In genomic region chr3:30263238-30263920, GRCh38 we compare ENCODE assay signal across 19 cellular contexts.
DNase-seq lines count a peak whose midpoint lies in the region; ATAC-seq and TF ChIP-seq lines count a peak whose summit lies in the region.
"Had no signal": no experiment of that assay in that cellular context is flagged by ENCODE, and none has a peak within 500 bp of the region (broad histone marks: within the 10 kb centered on the region; RNA-seq: fewer than 3 reads in every experiment).

No MANE protein-coding gene starts in this region.

- no peak overlapping the region for H3K4me3 Mint-ChIP-seq in T-helper 1 cell treated with Interleukin-12 subunit alpha and Interleukin-12 subunit beta and Interleukin-4 antibody, amounts not matched to agents 30 μg/mL and 1 μg/mL, for 36 hours
- no peak overlapping the region for H3K4me3 Mint-ChIP-seq in activated T-helper 17 cell treated with anti-CD3 and anti-CD28 coated beads, Interleukin-2, amount 50 U/mL, for 72 hours
- H3K4me3 Mint-ChIP-seq: dendritic cell treated with granulocyte-macrophage colony-stimulating factor and Interleukin-4, amounts not matched to agents 40 ng/mL and 50 ng/mL, for 4 days had no signal

- peaks cover 13% of the 10 kb centered on the region for H3K4me1 Mint-ChIP-seq in T-helper 1 cell treated with Interleukin-12 subunit alpha and Interleukin-12 subunit beta and Interleukin-4 antibody, amounts not matched to agents 30 μg/mL and 1 μg/mL, for 36 hours (ENCODE audit: low read depth)
- no peaks in the 10 kb centered on the region for H3K4me1 Mint-ChIP-seq in activated T-helper 17 cell treated with anti-CD3 and anti-CD28 coated beads, Interleukin-2, amount 50 U/mL, for 72 hours

- no peaks in the 10 kb centered on the region for H3K27me3 Mint-ChIP-seq in T-helper 1 cell treated with Interleukin-12 subunit alpha and Interleukin-12 subunit beta and Interleukin-4 antibody, amounts not matched to agents 30 μg/mL and 1 μg/mL, for 36 hours (ENCODE audit: low read depth)
- no peaks in the 10 kb centered on the region for H3K27me3 Mint-ChIP-seq in activated T-helper 17 cell treated with anti-CD3 and anti-CD28 coated beads, Interleukin-2, amount 50 U/mL, for 72 hours
- H3K27me3 Mint-ChIP-seq: IgD-negative memory B cell had no signal

- RAD21 ChIA-PET in HCT116 (lab: Charles Lee; ENCODE audit: low non-redundant PET in 1 of 2, low total read pairs in 2 of 2, uncharacterized antibody in 2 of 2, unreplicated experiment in 2 of 2) = no interaction called here

- no peak for TF ChIP-seq POLR2A in HCT116 (IDR thresholded peaks at IDR 0.05; ENCODE audit: borderline replicate concordance, extremely low read depth, insufficient read depth, insufficient read length)

- no peaks in the 10 kb centered on the region for H3K79me2 ChIP-seq in HCT116 (ENCODE audit: insufficient read depth, low read length)

- no peaks in the 10 kb centered on the region for H4K20me1 ChIP-seq in HCT116 (ENCODE audit: insufficient read depth)

- H3K9me3 ChIP-seq in HCT116 (ENCODE audit: control insufficient read depth in 1 of 2, insufficient read depth in 1 of 2, low read depth in 1 of 2, low read length in 2 of 2) = no peaks in the 10 kb centered on the region
- H3K9me3 ChIP-seq: breast epithelium, HAP-1, upper lobe of left lung had no signal

- peaks cover 5% of the 10 kb centered on the region for H3K36me3 Mint-ChIP-seq in T-helper 1 cell treated with Interleukin-12 subunit alpha and Interleukin-12 subunit beta and Interleukin-4 antibody, amounts not matched to agents 30 μg/mL and 1 μg/mL, for 36 hours (ENCODE audit: low read depth)
- no peaks in the 10 kb centered on the region for H3K36me3 Mint-ChIP-seq in activated T-helper 17 cell treated with anti-CD3 and anti-CD28 coated beads, Interleukin-2, amount 50 U/mL, for 72 hours (ENCODE audit: low read depth)
- H3K36me3 Mint-ChIP-seq: IgD-negative memory B cell had no signal

- no peak for TF ChIP-seq CTCF in HCT116 (IDR thresholded peaks at IDR 0.05 in 2 of 3, conservative IDR thresholded peaks at IDR 0.05 in 1 of 3; ENCODE audit: borderline replicate concordance in 1 of 3, insufficient read depth in 1 of 3, low read depth in 2 of 3, low read length in 2 of 3)

- no peak overlapping the region for H3K27ac ChIP-seq in HCT116 (ENCODE audit: low read depth, low read length)
- H3K27ac ChIP-seq: breast epithelium, HL-60, upper lobe of left lung had no signal

- no peak overlapping the region for H3K4me2 ChIP-seq in HCT116 (ENCODE audit: low read length)

- no peaks in the 10 kb centered on the region for H3K9me2 ChIP-seq in HCT116 (ENCODE audit: insufficient read depth)

- peaks cover 23% of the 10 kb centered on the region for H3K9me3 Mint-ChIP-seq in T-helper 1 cell treated with Interleukin-12 subunit alpha and Interleukin-12 subunit beta and Interleukin-4 antibody, amounts not matched to agents 30 μg/mL and 1 μg/mL, for 36 hours
- H3K9me3 Mint-ChIP-seq in activated T-helper 17 cell treated with anti-CD3 and anti-CD28 coated beads, Interleukin-2, amount 50 U/mL, for 72 hours = no peaks in the 10 kb centered on the region

- CTCF ChIA-PET in HCT116 (lab: Charles Lee) = interaction anchor here (1.1 kb wide), 1 partner anchor 431 kb away, joined by 4 read pairs; no protein-coding TSS in a partner anchor

- peak overlapping the region; percentile 26 for H2AFZ ChIP-seq in HCT116 (ENCODE audit: low read depth, low read length, poor library complexity, severe bottlenecking)

- no peaks in the 10 kb centered on the region for H3K27me3 ChIP-seq in HCT116 (ENCODE audit: insufficient read depth, low read length)
- H3K27me3 ChIP-seq: breast epithelium, upper lobe of left lung had no signal

- no peak for DNase-seq in T-helper 1 cell
- no peak for DNase-seq in HCT116 (ENCODE audit: low read depth, low spot score)
- DNase-seq in sciatic nerve (ENCODE audit: low spot score) = no peak
- DNase-seq in cerebellar cortex (ENCODE audit: low spot score) = no peak
- DNase-seq in 8988T = no peak
- DNase-seq: C1 segment of cervical spinal cord; GDM1; NCI-H187; NCI-H226; stimulated activated CD4-positive, alpha-beta T cell treated with anti-CD3 and anti-CD28 coated beads, Interleukin-1b, Interleukin-23, amount 100 ng/mL, for 48 hours; upper lobe of left lung had no signal

- no peaks in the 10 kb centered on the region for H3K36me3 ChIP-seq in HCT116 (ENCODE audit: control insufficient read depth in 1 of 2, insufficient read depth in 2 of 2, low read length in 2 of 2)
- H3K36me3 ChIP-seq: breast epithelium, HAP-1, upper lobe of left lung had no signal

- intact Hi-C loops in HCT116 (cut with micrococcal nuclease) (no loop called here), sciatic nerve (cut with DNase I) (no loop called here)

- POLR2A ChIA-PET in HCT116 (lab: Charles Lee) = no interaction called here

- peak overlapping the region; percentile 38 for H3K27ac Mint-ChIP-seq in T-helper 1 cell treated with Interleukin-12 subunit alpha and Interleukin-12 subunit beta and Interleukin-4 antibody, amounts not matched to agents 30 μg/mL and 1 μg/mL, for 36 hours
- H3K27ac Mint-ChIP-seq in activated T-helper 17 cell treated with anti-CD3 and anti-CD28 coated beads, Interleukin-2, amount 50 U/mL, for 72 hours = peak overlapping the region; percentile 15
- H3K27ac Mint-ChIP-seq: dendritic cell treated with granulocyte-macrophage colony-stimulating factor and Interleukin-4, amounts not matched to agents 40 ng/mL and 50 ng/mL, for 4 days; IgD-negative memory B cell had no signal

- TF ChIP-seq RAD21 in HCT116 (IDR thresholded peaks at IDR 0.05; ENCODE audit: low read depth) = no peak

- BruUV-seq in HCT116 (replicated peaks; lab: Mats Ljungman, UMichigan) = no TSS peak

- no peaks in the 10 kb centered on the region for H3K4me1 ChIP-seq in HCT116 (ENCODE audit: control insufficient read depth in 1 of 2, insufficient read depth in 2 of 2, low read length in 2 of 2)
- H3K4me1 ChIP-seq: breast epithelium had no signal

- ATAC-seq in HCT116 (0 out of 2 replicates have a peak, but pooled peaks have one; percentile 30), sciatic nerve (peak; percentile 22), HG02885 (IDR thresholded peaks at IDR 0.05; ENCODE audit: poor library complexity, unreplicated experiment) (no peak)
- ATAC-seq in activated T-helper 17 cell treated with anti-CD3 and anti-CD28 coated beads, Interleukin-2, amount 50 U/mL, for 72 hours (replicated peaks) = peak; percentile 26

- no peak overlapping the region for H3K4me3 ChIP-seq in HCT116 (replicated peaks in 1 of 2; ENCODE audit: low read depth in 1 of 2, low read length in 2 of 2)
- H3K4me3 ChIP-seq: breast epithelium, HAP-1, upper lobe of left lung had no signal

- H3K9ac ChIP-seq in HCT116 (ENCODE audit: low read length) = no peak overlapping the region

TF ChIP-seq in HCT116, 20 proteins besides CTCF, POLR2A, EP300 and RAD21:
- TF ChIP-seq YY1 (IDR thresholded peaks at IDR 0.05; ENCODE audit: extremely low read depth, insufficient replicate concordance, low read depth, low read length) (no peak), SP1 (IDR thresholded peaks at IDR 0.05; ENCODE audit: low read depth) (no peak), ZNF274 (IDR thresholded peaks at IDR 0.05; ENCODE audit: low read depth, low read length) (no peak), EGR1 (IDR thresholded peaks at IDR 0.05; ENCODE audit: low read depth) (no peak), POLR2AphosphoS5 (IDR thresholded peaks at IDR 0.05; ENCODE audit: low read depth, low read length) (no peak), SRF (IDR thresholded peaks at IDR 0.05; ENCODE audit: low read depth) (no peak), FOSL1 (IDR thresholded peaks at IDR 0.05; ENCODE audit: low read depth) (no peak), EZH2phosphoT487 (IDR thresholded peaks at IDR 0.05; ENCODE audit: borderline replicate concordance) (no peak), ELF1 (IDR thresholded peaks at IDR 0.05; ENCODE audit: borderline replicate concordance, low read depth) (no peak), CEBPB (IDR thresholded peaks at IDR 0.05; ENCODE audit: low read depth) (no peak), EZH2 (IDR thresholded peaks at IDR 0.05) (no peak), SIN3A (IDR thresholded peaks at IDR 0.05; ENCODE audit: low read depth) (no peak), TCF7L2 (IDR thresholded peaks at IDR 0.05; ENCODE audit: borderline replicate concordance, extremely low read depth, insufficient read depth, insufficient read length) (no peak)
- TF ChIP-seq, protein P1, sequence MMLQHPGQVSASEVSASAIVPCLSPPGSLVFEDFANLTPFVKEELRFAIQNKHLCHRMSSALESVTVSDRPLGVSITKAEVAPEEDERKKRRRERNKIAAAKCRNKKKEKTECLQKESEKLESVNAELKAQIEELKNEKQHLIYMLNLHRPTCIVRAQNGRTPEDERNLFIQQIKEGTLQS (IDR thresholded peaks at IDR 0.05) = no peak
